ENCODE assay signal across 8 cellular contexts in the genomic region with DNA sequence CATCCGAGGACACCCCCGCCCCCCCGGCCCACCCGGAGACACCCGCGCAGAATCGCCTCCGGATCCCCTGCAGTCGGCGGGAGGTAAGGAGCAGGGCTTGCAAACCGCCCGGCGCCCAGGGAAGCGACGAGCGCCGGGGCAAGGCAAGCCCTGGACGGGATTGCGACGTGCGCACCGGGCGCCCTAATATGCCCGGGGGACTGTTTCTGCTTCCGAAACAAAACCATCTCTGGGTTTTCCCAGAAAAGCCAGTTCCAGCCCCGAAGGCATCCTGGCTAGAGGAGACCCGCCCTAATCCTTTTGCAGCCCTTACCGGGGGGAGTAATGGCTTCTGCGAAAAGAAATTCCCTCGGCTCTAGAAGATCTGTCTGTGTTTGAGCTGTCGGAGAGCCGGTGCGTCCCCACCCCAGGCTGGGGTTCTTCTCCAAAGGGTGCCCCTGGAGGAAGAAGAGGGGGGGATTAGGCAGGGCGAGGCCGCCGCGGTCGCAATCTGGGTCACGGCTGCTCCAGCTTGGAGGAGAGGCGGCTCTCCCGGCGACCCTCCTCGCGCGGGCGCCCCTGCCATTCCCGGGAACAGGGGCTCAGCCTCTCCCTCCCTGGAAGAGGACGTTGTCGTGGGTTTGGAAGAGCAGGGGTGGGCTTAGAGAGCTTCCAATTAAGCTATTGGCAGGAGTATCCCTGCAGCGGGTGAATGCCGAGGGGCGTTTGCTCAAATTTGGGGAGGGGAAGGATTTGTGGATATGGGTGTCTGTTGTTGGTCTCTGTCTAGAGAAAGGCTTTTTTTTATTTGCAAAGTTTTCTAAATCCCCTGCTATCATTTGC.
DNase-seq lines count a peak whose midpoint lies in the region; TF ChIP-seq lines count a peak whose summit lies in the region.

No MANE protein-coding gene starts in this region.

- H3K27ac ChIP-seq in WERI-Rb-1 = peak overlapping the region; percentile 98

- peak; percentile 24 for DNase-seq in NCI-H1092 treated with DMSO at 0.1 percent for 48 hours (lab: John Stamatoyannopoulos, UW)
- no peak for DNase-seq in NCI-H1092 (lab: John Stamatoyannopoulos, UW)
- peak; percentile 60 for DNase-seq in WERI-Rb-1
- peak; percentile 29 to 53 for DNase-seq in hippocampal formation (lab: John Stamatoyannopoulos, UW)
- DNase-seq in skeletal muscle cell (ENCODE audit: low read depth) = no peak
- DNase-seq in NCI-H2107 (lab: John Stamatoyannopoulos, UW) = no peak
- DNase-seq in NCI-H2029 (lab: John Stamatoyannopoulos, UW) = no peak
- no peak for DNase-seq in HK-2 (ENCODE audit: unreplicated experiment)

- peaks cover 50% of the 10 kb centered on the region for H3K36me3 ChIP-seq in WERI-Rb-1

- TF ChIP-seq CTCF in WERI-Rb-1 (IDR thresholded peaks at IDR 0.05; ENCODE audit: low read depth, low read length) = no peak

- H3K4me3 ChIP-seq in WERI-Rb-1 (ENCODE audit: low read depth, low read length) (peak overlapping the region; percentile 67), skeletal muscle cell (ENCODE audit: low read depth, low read length) (peak overlapping the region; percentile 38)

- no peaks in the 10 kb centered on the region for H3K27me3 ChIP-seq in WERI-Rb-1 (ENCODE audit: insufficient read depth, low read depth, severe bottlenecking)

- H3K9me3 ChIP-seq in WERI-Rb-1 (ENCODE audit: severe bottlenecking) = no peaks in the 10 kb centered on the region

Comparison
In these comparisons a context has a peak if more than half of its experiments do, and no peak if none do; other contexts are left out.
1. DNase-seq: peak in NCI-H1092 treated with DMSO at 0.1 percent for 48 hours (single experiment), WERI-Rb-1 (single experiment) and hippocampal formation (2 of 2); none in NCI-H1092 (single experiment), skeletal muscle cell (single experiment), NCI-H2107 (single experiment), NCI-H2029 (single experiment) and HK-2 (single experiment).